In the genomic region with DNA sequence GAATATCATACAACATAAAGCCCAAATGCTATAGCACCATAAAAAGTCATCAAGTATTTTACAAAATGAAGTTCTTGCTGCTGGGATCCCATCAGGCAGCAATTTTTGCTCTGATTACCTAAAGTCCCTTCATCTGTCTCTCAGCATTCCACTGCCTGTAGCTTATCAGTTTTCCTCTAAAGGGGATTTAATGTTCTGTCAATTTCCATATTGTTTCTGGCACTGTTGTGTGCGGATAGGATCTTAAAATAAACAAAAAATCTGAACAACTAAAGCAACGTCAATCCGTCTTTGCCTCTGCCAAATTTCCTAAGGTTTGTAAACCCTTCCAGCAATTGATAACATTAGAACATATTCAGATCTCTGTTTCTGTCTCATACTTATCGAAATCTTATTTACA, we compare ENCODE assay signal across 1 cellular context.
TF ChIP-seq lines count a peak whose summit lies in the region.

No MANE protein-coding gene starts in this region.

TF ChIP-seq in PFSK-1, 5 proteins besides CTCF, POLR2A, EP300 and RAD21 (continued from another document):
- TF ChIP-seq, protein P1, sequence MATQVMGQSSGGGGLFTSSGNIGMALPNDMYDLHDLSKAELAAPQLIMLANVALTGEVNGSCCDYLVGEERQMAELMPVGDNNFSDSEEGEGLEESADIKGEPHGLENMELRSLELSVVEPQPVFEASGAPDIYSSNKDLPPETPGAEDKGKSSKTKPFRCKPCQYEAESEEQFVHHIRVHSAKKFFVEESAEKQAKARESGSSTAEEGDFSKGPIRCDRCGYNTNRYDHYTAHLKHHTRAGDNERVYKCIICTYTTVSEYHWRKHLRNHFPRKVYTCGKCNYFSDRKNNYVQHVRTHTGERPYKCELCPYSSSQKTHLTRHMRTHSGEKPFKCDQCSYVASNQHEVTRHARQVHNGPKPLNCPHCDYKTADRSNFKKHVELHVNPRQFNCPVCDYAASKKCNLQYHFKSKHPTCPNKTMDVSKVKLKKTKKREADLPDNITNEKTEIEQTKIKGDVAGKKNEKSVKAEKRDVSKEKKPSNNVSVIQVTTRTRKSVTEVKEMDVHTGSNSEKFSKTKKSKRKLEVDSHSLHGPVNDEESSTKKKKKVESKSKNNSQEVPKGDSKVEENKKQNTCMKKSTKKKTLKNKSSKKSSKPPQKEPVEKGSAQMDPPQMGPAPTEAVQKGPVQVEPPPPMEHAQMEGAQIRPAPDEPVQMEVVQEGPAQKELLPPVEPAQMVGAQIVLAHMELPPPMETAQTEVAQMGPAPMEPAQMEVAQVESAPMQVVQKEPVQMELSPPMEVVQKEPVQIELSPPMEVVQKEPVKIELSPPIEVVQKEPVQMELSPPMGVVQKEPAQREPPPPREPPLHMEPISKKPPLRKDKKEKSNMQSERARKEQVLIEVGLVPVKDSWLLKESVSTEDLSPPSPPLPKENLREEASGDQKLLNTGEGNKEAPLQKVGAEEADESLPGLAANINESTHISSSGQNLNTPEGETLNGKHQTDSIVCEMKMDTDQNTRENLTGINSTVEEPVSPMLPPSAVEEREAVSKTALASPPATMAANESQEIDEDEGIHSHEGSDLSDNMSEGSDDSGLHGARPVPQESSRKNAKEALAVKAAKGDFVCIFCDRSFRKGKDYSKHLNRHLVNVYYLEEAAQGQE (IDR thresholded peaks at IDR 0.05; ENCODE audit: insufficient read depth in 1 of 2, low read depth in 2 of 2, low read length in 2 of 2), result no peak
- TF ChIP-seq TAF1 (IDR thresholded peaks at IDR 0.05; ENCODE audit: borderline replicate concordance, insufficient read depth, low read length), result no peak
- TF ChIP-seq FOXP2 (optimal IDR thresholded peaks at IDR 0.05; ENCODE audit: borderline replicate concordance, extremely low read depth, extremely low read length, insufficient read depth), result no peak
- no peak for TF ChIP-seq POLR2AphosphoS5 (IDR thresholded peaks at IDR 0.05; ENCODE audit: low read depth, low read length)
